34 cellular contexts compared by ENCODE assay signal in the genomic region with DNA sequence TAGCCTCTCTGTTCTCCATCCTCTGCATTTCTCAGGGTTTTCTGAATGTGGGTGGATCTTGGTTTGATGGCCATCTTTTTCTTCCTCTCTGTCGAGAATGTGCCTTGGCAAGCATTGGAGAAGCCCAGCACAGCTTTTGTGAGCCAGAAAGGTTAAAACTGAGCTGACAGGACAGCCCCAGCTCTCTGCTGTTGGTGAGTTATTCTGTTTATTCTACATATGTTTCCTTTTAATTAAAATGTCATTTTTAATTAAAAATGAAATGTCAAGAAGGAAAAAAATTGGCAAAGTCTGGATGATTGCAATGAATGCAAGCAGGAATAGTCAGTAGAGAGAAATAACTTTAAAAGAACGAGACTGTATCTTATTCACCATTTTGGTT.
"Had no signal": no experiment of that assay in that cellular context is flagged by ENCODE, and none has a peak within 500 bp of the region (broad histone marks: within the 10 kb centered on the region; RNA-seq: fewer than 3 reads in every experiment).

No MANE protein-coding gene starts in this region.

- H3K27ac Mint-ChIP-seq: activated naive CD4-positive, alpha-beta T cell treated with anti-CD3 and anti-CD28 coated beads, Interleukin-2, amount 10 ng/mL, durations not matched to agents 7 days and 5 days; activated naive CD8-positive, alpha-beta T cell treated with anti-CD3 and anti-CD28 coated beads, Interleukin-2, amount 10 ng/mL, durations not matched to agents 7 days and 5 days; activated T-helper 1 cell treated with anti-CD3 and anti-CD28 coated beads, Interleukin-12 subunit alpha, Interleukin-12 subunit beta, Interleukin-2, Interleukin-4 antibody, amounts not matched to agents 30 ng/mL and 10 ng/mL and 1 ng/mL, durations not matched to agents 14 hours and 24 hours and 36 hours; dendritic cell treated with granulocyte-macrophage colony-stimulating factor and Interleukin-4, amounts not matched to agents 40 ng/mL and 50 ng/mL, for 4 days; endodermal cell; immature natural killer cell; naive thymus-derived CD8-positive, alpha-beta T cell; neural progenitor cell; progenitor cell of endocrine pancreas; T-helper 1 cell treated with Interleukin-12 subunit alpha and Interleukin-12 subunit beta and Interleukin-4 antibody, amounts not matched to agents 30 μg/mL and 1 μg/mL, for 36 hours had no signal

- H3K4me3 Mint-ChIP-seq: activated naive CD4-positive, alpha-beta T cell treated with anti-CD3 and anti-CD28 coated beads, Interleukin-2, amount 10 ng/mL, durations not matched to agents 7 days and 5 days; activated naive CD8-positive, alpha-beta T cell treated with anti-CD3 and anti-CD28 coated beads, Interleukin-2, amount 10 ng/mL, durations not matched to agents 7 days and 5 days; activated T-helper 1 cell treated with anti-CD3 and anti-CD28 coated beads, Interleukin-12 subunit alpha, Interleukin-12 subunit beta, Interleukin-2, Interleukin-4 antibody, amounts not matched to agents 30 ng/mL and 10 ng/mL and 1 ng/mL, durations not matched to agents 14 hours and 24 hours and 36 hours; dendritic cell treated with granulocyte-macrophage colony-stimulating factor and Interleukin-4, amounts not matched to agents 40 ng/mL and 50 ng/mL, for 4 days; endodermal cell; immature natural killer cell; naive thymus-derived CD8-positive, alpha-beta T cell; neural progenitor cell; T-helper 1 cell treated with Interleukin-12 subunit alpha and Interleukin-12 subunit beta and Interleukin-4 antibody, amounts not matched to agents 30 μg/mL and 1 μg/mL, for 36 hours had no signal

- H3K4me3 ChIP-seq: gastroesophageal sphincter, lower lobe of right lung, neural progenitor cell, spleen, tibial nerve had no signal

- H3K4me1 Mint-ChIP-seq: activated naive CD4-positive, alpha-beta T cell treated with anti-CD3 and anti-CD28 coated beads, Interleukin-2, amount 10 ng/mL, durations not matched to agents 7 days and 5 days; activated naive CD8-positive, alpha-beta T cell treated with anti-CD3 and anti-CD28 coated beads, Interleukin-2, amount 10 ng/mL, durations not matched to agents 7 days and 5 days; endodermal cell; immature natural killer cell; neural progenitor cell had no signal

- H3K36me3 Mint-ChIP-seq: activated naive CD4-positive, alpha-beta T cell treated with anti-CD3 and anti-CD28 coated beads, Interleukin-2, amount 10 ng/mL, durations not matched to agents 7 days and 5 days; activated naive CD8-positive, alpha-beta T cell treated with anti-CD3 and anti-CD28 coated beads, Interleukin-2, amount 10 ng/mL, durations not matched to agents 7 days and 5 days; immature natural killer cell; naive thymus-derived CD8-positive, alpha-beta T cell; neural progenitor cell had no signal

- H3K27ac ChIP-seq: gastroesophageal sphincter, lower lobe of right lung, neural progenitor cell, spleen, VCaP had no signal

- H3K4me1 ChIP-seq: gastroesophageal sphincter, lower lobe of right lung, spleen, tibial nerve had no signal

- FAIRE-seq: astrocyte, kidney, TTC549 had no signal

- H3K27me3 ChIP-seq: gastroesophageal sphincter, neural progenitor cell, spleen, tibial nerve had no signal

- H3K9me3 ChIP-seq: lower lobe of right lung had no signal

- DNase-seq: activated CD4-positive, alpha-beta T cell treated with anti-CD3 and anti-CD28 coated beads for 4 hours; activated CD4-positive, alpha-beta T cell treated with anti-CD3 and anti-CD28 coated beads, Interleukin-2, amount 50 U/mL, for 4 hours; activated CD8-positive, alpha-beta memory T cell treated with anti-CD3 and anti-CD28 coated beads, Interleukin-2, amount 50 U/mL, for 4 hours; activated effector memory CD4-positive, alpha-beta T cell treated with anti-CD3 and anti-CD28 coated beads, Interleukin-2, amount 50 U/mL, for 16 hours; activated naive CD4-positive, alpha-beta T cell treated with anti-CD3 and anti-CD28 coated beads, Interleukin-2, amount 10 ng/mL, durations not matched to agents 7 days and 5 days; activated naive CD8-positive, alpha-beta T cell treated with anti-CD3 and anti-CD28 coated beads, Interleukin-2, amount 10 ng/mL, durations not matched to agents 7 days and 5 days; activated T-cell treated with anti-CD3 and anti-CD28 coated beads, Interleukin-2, amount 50 U/mL, for 1 hour; amniotic stem cell; central memory CD4-positive, alpha-beta T cell; endodermal cell; head of caudate nucleus; hypothalamus; immature natural killer cell; kidney; left colon; lower lobe of right lung; mesenchymal stem cell; naive thymus-derived CD8-positive, alpha-beta T cell; spleen; stimulated activated CD4-positive, alpha-beta T cell treated with anti-CD3 and anti-CD28 coated beads, Interleukin-2, amount 100 ng/mL, for 48 hours; stimulated activated naive CD4-positive, alpha-beta T cell treated with Interleukin-2 at 50 U/mL for 16 hours; SW 1271; T-helper 9 cell had no signal

- ATAC-seq: esophagus mucosa; gastroesophageal sphincter; left colon; lower lobe of right lung; naive thymus-derived CD8-positive, alpha-beta T cell had no signal

- H3K9me3 Mint-ChIP-seq: activated naive CD4-positive, alpha-beta T cell treated with anti-CD3 and anti-CD28 coated beads, Interleukin-2, amount 10 ng/mL, durations not matched to agents 7 days and 5 days; activated naive CD8-positive, alpha-beta T cell treated with anti-CD3 and anti-CD28 coated beads, Interleukin-2, amount 10 ng/mL, durations not matched to agents 7 days and 5 days; activated T-helper 1 cell treated with anti-CD3 and anti-CD28 coated beads, Interleukin-12 subunit alpha, Interleukin-12 subunit beta, Interleukin-2, Interleukin-4 antibody, amounts not matched to agents 30 ng/mL and 10 ng/mL and 1 ng/mL, durations not matched to agents 14 hours and 24 hours and 36 hours; dendritic cell treated with granulocyte-macrophage colony-stimulating factor and Interleukin-4, amounts not matched to agents 40 ng/mL and 50 ng/mL, for 4 days; endodermal cell had no signal

- H3K27me3 Mint-ChIP-seq: activated naive CD4-positive, alpha-beta T cell treated with anti-CD3 and anti-CD28 coated beads, Interleukin-2, amount 10 ng/mL, durations not matched to agents 7 days and 5 days; activated naive CD8-positive, alpha-beta T cell treated with anti-CD3 and anti-CD28 coated beads, Interleukin-2, amount 10 ng/mL, durations not matched to agents 7 days and 5 days; dendritic cell treated with granulocyte-macrophage colony-stimulating factor and Interleukin-4, amounts not matched to agents 40 ng/mL and 50 ng/mL, for 4 days; progenitor cell of endocrine pancreas had no signal
